In genomic region chr1:157958280-157958679, GRCh38 we compare ENCODE assay signal across 17 cellular contexts. TPM values are rescaled to one million over a fixed set of nuclear protein-coding genes. Genes with fewer than 3 reads are reported as not detected.
A peak's percentile ranks its signal among the peaks of the same experiment; 100 is the strongest.
DNase-seq lines count a peak whose midpoint lies in the region; ATAC-seq lines count a peak whose summit lies in the region.
"Had no signal": no experiment of that assay in that cellular context is flagged by ENCODE, and none has a peak within 500 bp of the region (broad histone marks: within the 10 kb centered on the region; RNA-seq: fewer than 3 reads in every experiment).

No MANE protein-coding gene starts in this region.

- no peak for ATAC-seq in HG02642 (IDR thresholded peaks at IDR 0.05; ENCODE audit: poor library complexity, unreplicated experiment)
- ATAC-seq: GM12878 had no signal

- DNase-seq in islet precursor cell (peak; percentile 61), myocyte (ENCODE audit: low read depth) (peak; percentile 5), renal cortical epithelial cell (ENCODE audit: low read depth) (peak; percentile 47), D341Med (ENCODE audit: low spot score) (no peak), SHP77 treated with DMSO at 0.1 percent for 48 hours (lab: John Stamatoyannopoulos, UW) (no peak)
- DNase-seq: C1 segment of cervical spinal cord; Caco-2; CD4-positive, alpha-beta memory T cell; DMS 273 treated with DMSO at 0.1 percent for 48 hours; DMS79; EL; GDM1; GM23248; H7; HCEC 1CT had no signal

RNA-seq across cellular contexts. Expression of gene KIRREL1, which starts 35.2 kb away (rescaled TPM):
- total RNA-seq in myocyte = 41.8 and 50.2 TPM in 2 replicates
- polyA plus RNA-seq in myocyte (2012) = 118 TPM
- total RNA-seq in renal cortical epithelial cell = 161 and 297 TPM in 2 replicates
- total RNA-seq: CD4-positive, alpha-beta memory T cell had no signal
- polyA plus RNA-seq: CD4-positive, alpha-beta memory T cell; GM12878 had no signal

Comparison
In these comparisons a context has a peak if more than half of its experiments do, and no peak if none do; other contexts are left out.
1. DNase-seq: peak in islet precursor cell (single experiment), myocyte (single experiment) and renal cortical epithelial cell (single experiment); none in D341Med (single experiment) and SHP77 treated with DMSO at 0.1 percent for 48 hours (single experiment).